In genomic region chr6:3389390-3390167, GRCh38 we compare ENCODE assay signal across 14 cellular contexts.
DNase-seq lines count a peak whose midpoint lies in the region; ATAC-seq and TF ChIP-seq lines count a peak whose summit lies in the region.
"Had no signal": no experiment of that assay in that cellular context is flagged by ENCODE, and none has a peak within 500 bp of the region (broad histone marks: within the 10 kb centered on the region; RNA-seq: fewer than 3 reads in every experiment).

No MANE protein-coding gene starts in this region.

- peak overlapping the region in 1 of 5 donors; percentile 22 for H3K9ac ChIP-seq in subcutaneous abdominal adipose tissue (ENCODE audit: low read length in 5 of 5)

- ATAC-seq in left lobe of liver: peak; percentile 79
- ATAC-seq in GM18505 (IDR thresholded peaks at IDR 0.05; ENCODE audit: unreplicated experiment): no peak
- ATAC-seq in GM19395 (IDR thresholded peaks at IDR 0.05; ENCODE audit: unreplicated experiment): no peak
- ATAC-seq: activated CD4-positive, CD25-positive, alpha-beta regulatory T cell treated with anti-CD3 and anti-CD28 coated beads, Interleukin-2, amount 50 U/mL, for 24 hours had no signal

- no peak for TF ChIP-seq POLR2A in GM18505 (IDR thresholded peaks at IDR 0.05; ENCODE audit: borderline replicate concordance, extremely low read depth, insufficient read depth, insufficient read length)

- H3K4me1 ChIP-seq in subcutaneous abdominal adipose tissue (ENCODE audit: control insufficient read depth in 5 of 5, insufficient read depth in 5 of 5, low read length in 5 of 5): peaks cover 2 to 43% (median 37%) of the 10 kb centered on the region in 5 donors

- no peaks in the 10 kb centered on the region for H3K36me3 ChIP-seq in subcutaneous abdominal adipose tissue (ENCODE audit: control insufficient read depth in 5 of 5, insufficient read depth in 5 of 5, low read length in 5 of 5)

- no peaks in the 10 kb centered on the region for H3K9me3 ChIP-seq in subcutaneous abdominal adipose tissue (ENCODE audit: control insufficient read depth in 5 of 5, low read length in 5 of 5)

- peak overlapping the region; percentile 8 for H3K27ac ChIP-seq in subcutaneous abdominal adipose tissue (ENCODE audit: low read depth, low read length)
- H3K27ac ChIP-seq: PC-9 had no signal

- DNase-seq in HT1080 (ENCODE audit: low read depth): peak; percentile 64
- DNase-seq in dermis blood vessel endothelial cell: peak; percentile 57
- peak; percentile 73 for DNase-seq in left lobe of liver (ENCODE audit: low spot score)
- no peak for DNase-seq in NCI-H82 treated with DMSO at 0.1 percent for 48 hours (lab: John Stamatoyannopoulos, UW; ENCODE audit: unreplicated experiment)
- no peak for DNase-seq in HT-29 (ENCODE audit: low spot score)
- DNase-seq: activated naive CD4-positive, alpha-beta T cell treated with anti-CD3 and anti-CD28 coated beads, Interleukin-2, amount 10 ng/mL, durations not matched to agents 7 days and 5 days; foreskin melanocyte; NCI-H1417; PC-9; stimulated activated CD4-positive, alpha-beta T cell treated with anti-CD3 and anti-CD28 coated beads, Interleukin-4, amount 100 ng/mL, for 4 hours had no signal

- H3K4me3 ChIP-seq in subcutaneous abdominal adipose tissue (ENCODE audit: low read depth in 1 of 5, low read length in 5 of 5): no peak overlapping the region
- H3K4me3 ChIP-seq: PC-9 had no signal

- no peaks in the 10 kb centered on the region for H3K27me3 ChIP-seq in subcutaneous abdominal adipose tissue (ENCODE audit: control insufficient read depth in 5 of 5, insufficient read depth in 4 of 5, low read length in 5 of 5)

Comparison
In these comparisons a context has a peak if more than half of its experiments do, and no peak if none do; other contexts are left out.
1. DNase-seq: peak in HT1080 (single experiment), dermis blood vessel endothelial cell (single experiment) and left lobe of liver (single experiment); none in NCI-H82 treated with DMSO at 0.1 percent for 48 hours (single experiment) and HT-29 (single experiment).